21 cellular contexts compared by ENCODE assay signal in the genomic region with DNA sequence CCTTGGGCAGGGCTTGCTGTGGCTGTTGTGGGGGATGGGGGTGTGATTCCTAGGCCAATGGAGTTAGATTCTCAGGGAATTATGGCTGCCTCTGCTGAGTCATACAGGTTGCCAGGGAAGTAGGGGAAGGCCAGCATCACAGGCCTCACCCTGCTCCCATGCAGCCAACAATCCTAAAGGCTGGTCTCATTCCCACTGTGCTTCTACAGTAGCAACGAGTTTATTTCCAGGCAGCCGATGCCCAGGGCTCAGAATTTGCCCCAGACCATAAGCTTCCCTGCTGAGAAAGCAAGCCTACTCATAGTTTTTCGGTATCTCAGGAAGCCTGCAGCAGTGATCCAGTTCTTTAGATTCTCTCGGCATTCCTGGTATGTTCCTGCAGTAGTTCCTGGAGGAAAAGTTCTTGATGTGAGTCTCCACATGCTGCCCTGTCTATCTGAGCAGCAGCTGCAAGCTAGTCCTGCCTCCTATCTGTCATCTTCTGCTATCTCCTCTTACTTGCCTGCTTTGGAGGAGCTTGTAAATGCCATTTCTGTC. TPM values are rescaled to one million over a fixed set of nuclear protein-coding genes. Genes with fewer than 3 reads are reported as not detected.
DNase-seq lines count a peak whose midpoint lies in the region; ATAC-seq and TF ChIP-seq lines count a peak whose summit lies in the region.
"Had no signal": no experiment of that assay in that cellular context is flagged by ENCODE, and none has a peak within 500 bp of the region (broad histone marks: within the 10 kb centered on the region; RNA-seq: fewer than 3 reads in every experiment).

No MANE protein-coding gene starts in this region.

- no peak overlapping the region for H2BK15ac ChIP-seq in mesendoderm (replicated peaks; ENCODE audit: low read depth)

- H3K23ac ChIP-seq in mesendoderm (ENCODE audit: low read length): no peak overlapping the region

- no peak overlapping the region for H3K18ac ChIP-seq in mesendoderm (ENCODE audit: low read length)

- no peak overlapping the region for H4K8ac ChIP-seq in mesendoderm (ENCODE audit: low read depth, low read length)

- H3K4me1 ChIP-seq in PC-3 (ENCODE audit: insufficient read depth, low read length): peaks cover 6% of the 10 kb centered on the region; the same call in 1 of the 2 replicates
- H3K4me1 ChIP-seq in mesendoderm (ENCODE audit: control insufficient read depth, low read depth, low read length): no peaks in the 10 kb centered on the region

- peaks cover 6% of the 10 kb centered on the region; the same call in 1 of the 2 replicates for H3K4me1 Mint-ChIP-seq in WTC11
- H3K4me1 Mint-ChIP-seq: activated naive CD8-positive, alpha-beta T cell treated with anti-CD3 and anti-CD28 coated beads for 36 hours; stimulated activated effector memory CD8-positive, alpha-beta T cell treated with anti-CD3 and anti-CD28 coated beads, Interleukin-12 subunit alpha, Interleukin-12 subunit beta, amount 100 ng/mL, for 72 hours had no signal

- H2AK5ac ChIP-seq in mesendoderm (ENCODE audit: low read length): no peak overlapping the region

- no CpG with 5 or more reads among the region's 4 CpGs for WGBS in mesendoderm (ENCODE audit: extremely low coverage, insufficient coverage, low lambda C conversion rate)

- intact Hi-C loops in PC-3 (cut with micrococcal nuclease): no loop called here

- no peaks in the 10 kb centered on the region for H3F3A ChIP-seq in PC-3 (ENCODE audit: low read length, unreplicated experiment)

- no peak for TF ChIP-seq POLR2A in GM18505 (IDR thresholded peaks at IDR 0.05; ENCODE audit: borderline replicate concordance, extremely low read depth, insufficient read depth, insufficient read length)

- H3K79me1 ChIP-seq in mesendoderm (ENCODE audit: low read length): no peaks in the 10 kb centered on the region

- H3K4me3 ChIP-seq in PC-3 (ENCODE audit: low read length) (no peak overlapping the region), epithelial cell of esophagus (ENCODE audit: low read length) (no peak overlapping the region), mesendoderm (ENCODE audit: low read length) (no peak overlapping the region)
- H3K4me3 ChIP-seq: esophagus squamous epithelium, thyroid gland had no signal

- POLR2A ChIA-PET in PC-3 (lab: Charles Lee; ENCODE audit: unreplicated experiment) (no interaction called here), WTC11 (lab: Charles Lee) (interaction anchor here (0.6 kb wide), 1 partner anchor 272 kb away, joined by 4 read pairs; no protein-coding TSS in a partner anchor)

- no peak overlapping the region for H3K56ac ChIP-seq in mesendoderm (ENCODE audit: low read length)

- H2AFZ ChIP-seq in PC-3 (ENCODE audit: low read length): 0 out of 2 replicates have a peak overlapping the region, but pooled peaks have one; percentile 7

- peaks cover 8% of the 10 kb centered on the region; the same call in 1 of the 2 replicates for H3K36me3 Mint-ChIP-seq in WTC11
- H3K36me3 Mint-ChIP-seq: activated naive CD8-positive, alpha-beta T cell treated with anti-CD3 and anti-CD28 coated beads for 36 hours; stimulated activated effector memory CD8-positive, alpha-beta T cell treated with anti-CD3 and anti-CD28 coated beads, Interleukin-12 subunit alpha, Interleukin-12 subunit beta, amount 100 ng/mL, for 72 hours had no signal

- TF ChIP-seq CTCF in PC-3 (conservative IDR thresholded peaks at IDR 0.05; ENCODE audit: low read depth, low read length): no peak
- no peak for TF ChIP-seq CTCF in epithelial cell of esophagus (IDR thresholded peaks at IDR 0.05; ENCODE audit: insufficient read depth, low read depth, low read length, missing control alignments)
- TF ChIP-seq CTCF in WTC11 (IDR thresholded peaks at IDR 0.05): no peak

- H3K9ac ChIP-seq in PC-3 (ENCODE audit: low read length): no peak overlapping the region
- no peak overlapping the region for H3K9ac ChIP-seq in mesendoderm (ENCODE audit: low read length)

- no peak overlapping the region for H3K4ac ChIP-seq in mesendoderm (ENCODE audit: low read depth, low read length)

- CTCF ChIA-PET in PC-3 (lab: Charles Lee): no interaction called here
- CTCF ChIA-PET in WTC11 (lab: Charles Lee): interaction anchor here (1.1 to 1.7 kb wide), 3 partner anchors 12 to 125 kb away, joined by 3 read pairs; no protein-coding TSS in a partner anchor

- no peak overlapping the region for H3K27ac ChIP-seq in PC-3 (ENCODE audit: low read length)
- H3K27ac ChIP-seq in mesendoderm (ENCODE audit: low read depth, low read length): no peak overlapping the region
- H3K27ac ChIP-seq: C4-2B, esophagus squamous epithelium, neutrophil, thyroid gland had no signal

- BruUV-seq in PC-3 (replicated peaks; lab: Mats Ljungman, UMichigan): no TSS peak

- H3K9me2 ChIP-seq in PC-3 (replicated peaks; ENCODE audit: low read length): no peaks in the 10 kb centered on the region

- H4K5ac ChIP-seq in mesendoderm (ENCODE audit: low read length): no peak overlapping the region

- peaks cover 32% of the 10 kb centered on the region for H3K9me3 Mint-ChIP-seq in WTC11

- ATAC-seq in PC-3: 0 out of 2 replicates have a peak, but pooled peaks have one; percentile 24
- no peak for ATAC-seq in GM21526 (IDR thresholded peaks at IDR 0.05; ENCODE audit: low FRiP score, unreplicated experiment)
- no peak for ATAC-seq in GM18505 (IDR thresholded peaks at IDR 0.05; ENCODE audit: unreplicated experiment)
- ATAC-seq in WTC11: no peak
- ATAC-seq: activated CD8-positive, alpha-beta T cell treated with anti-CD3 and anti-CD28 coated beads, Interleukin-2, amount 10 ng/mL, durations not matched to agents 7 days and 5 days; activated T-cell treated with anti-CD3 and anti-CD28 coated beads, Interleukin-2, amount 50 U/mL, for 72 hours; stimulated activated effector memory CD8-positive, alpha-beta T cell treated with anti-CD3 and anti-CD28 coated beads, Interleukin-12 subunit alpha, Interleukin-12 subunit beta, amount 100 ng/mL, for 72 hours had no signal

- peaks cover 3% of the 10 kb centered on the region; the same call in 1 of the 2 replicates for H3K27me3 Mint-ChIP-seq in WTC11 (ENCODE audit: low read depth)

- no peak overlapping the region for H3K4me3 Mint-ChIP-seq in WTC11
- H3K4me3 Mint-ChIP-seq: activated CD8-positive, alpha-beta T cell treated with anti-CD3 and anti-CD28 coated beads, Interleukin-2, amount 10 ng/mL, durations not matched to agents 7 days and 5 days; activated naive CD8-positive, alpha-beta T cell treated with anti-CD3 and anti-CD28 coated beads for 36 hours; activated T-cell treated with anti-CD3 and anti-CD28 coated beads, Interleukin-2, amount 50 U/mL, for 72 hours; stimulated activated effector memory CD8-positive, alpha-beta T cell treated with anti-CD3 and anti-CD28 coated beads, Interleukin-12 subunit alpha, Interleukin-12 subunit beta, amount 100 ng/mL, for 72 hours had no signal

- no peaks in the 10 kb centered on the region for H3K27me3 ChIP-seq in PC-3 (ENCODE audit: low read length)
- H3K27me3 ChIP-seq in mesendoderm (ENCODE audit: insufficient read depth, low read length, poor library complexity): no peaks in the 10 kb centered on the region
- H3K27me3 ChIP-seq: esophagus squamous epithelium, neutrophil, thyroid gland had no signal

- H2BK120ac ChIP-seq in mesendoderm (ENCODE audit: low read depth, low read length): no peak overlapping the region

- DNase-seq in A172 (ENCODE audit: low spot score) (peak; percentile 37), PC-3 (peak; percentile 29), epithelial cell of esophagus (ENCODE audit: low read depth) (peak; percentile 47), mesendoderm (peak; percentile 92), NCI-H526 (lab: John Stamatoyannopoulos, UW) (no peak), WTC11 (ENCODE audit: low spot score) (no peak)
- DNase-seq: activated CD4-positive, CD25-positive, alpha-beta regulatory T cell; activated CD8-positive, alpha-beta T cell treated with anti-CD3 and anti-CD28 coated beads, Interleukin-2, amount 10 ng/mL, durations not matched to agents 7 days and 5 days; activated naive CD8-positive, alpha-beta T cell treated with anti-CD3 and anti-CD28 coated beads for 36 hours; activated T-cell treated with anti-CD3 and anti-CD28 coated beads, Interleukin-2, amount 50 U/mL, for 72 hours; esophagus squamous epithelium; MV-4-11; NCI-H2029; retina; T-helper 2 cell; thyroid gland had no signal

- H3K36me3 ChIP-seq in PC-3 (ENCODE audit: low read depth, low read length) (no peaks in the 10 kb centered on the region), mesendoderm (ENCODE audit: control insufficient read depth, insufficient read depth, low read length) (no peaks in the 10 kb centered on the region)
- H3K36me3 ChIP-seq: esophagus squamous epithelium, neutrophil, thyroid gland had no signal

- no peaks in the 10 kb centered on the region for H3K9me3 ChIP-seq in PC-3 (ENCODE audit: low read length)
- H3K9me3 ChIP-seq: neutrophil, thyroid gland had no signal

- H3K79me2 ChIP-seq in PC-3 (ENCODE audit: low read length) (no peaks in the 10 kb centered on the region), mesendoderm (ENCODE audit: control insufficient read depth, insufficient read depth, low read length) (no peaks in the 10 kb centered on the region)

- H3K4me2 ChIP-seq in PC-3 (ENCODE audit: low read length) (no peak overlapping the region), mesendoderm (ENCODE audit: low read length) (no peak overlapping the region)

- H4K20me1 ChIP-seq in PC-3 (ENCODE audit: low read length): no peaks in the 10 kb centered on the region

- H3K27ac Mint-ChIP-seq in WTC11: no peak overlapping the region
- H3K27ac Mint-ChIP-seq: activated CD8-positive, alpha-beta T cell treated with anti-CD3 and anti-CD28 coated beads, Interleukin-2, amount 10 ng/mL, durations not matched to agents 7 days and 5 days; activated naive CD8-positive, alpha-beta T cell treated with anti-CD3 and anti-CD28 coated beads for 36 hours; activated T-cell treated with anti-CD3 and anti-CD28 coated beads, Interleukin-2, amount 50 U/mL, for 72 hours; stimulated activated effector memory CD8-positive, alpha-beta T cell treated with anti-CD3 and anti-CD28 coated beads, Interleukin-12 subunit alpha, Interleukin-12 subunit beta, amount 100 ng/mL, for 72 hours had no signal

- H2BK5ac ChIP-seq in mesendoderm (ENCODE audit: low read length): no peak overlapping the region

TF ChIP-seq in WTC11, 78 proteins besides CTCF, POLR2A, EP300 and RAD21 (continues in another document):
- TF ChIP-seq, protein P1, sequence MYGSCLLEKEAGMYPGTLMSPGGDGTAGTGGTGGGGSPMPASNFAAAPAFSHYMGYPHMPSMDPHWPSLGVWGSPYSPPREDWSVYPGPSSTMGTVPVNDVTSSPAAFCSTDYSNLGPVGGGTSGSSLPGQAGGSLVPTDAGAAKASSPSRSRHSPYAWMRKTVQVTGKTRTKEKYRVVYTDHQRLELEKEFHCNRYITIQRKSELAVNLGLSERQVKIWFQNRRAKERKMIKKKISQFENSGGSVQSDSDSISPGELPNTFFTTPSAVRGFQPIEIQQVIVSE (CRISPR knock-in tag; IDR thresholded peaks at IDR 0.05; ENCODE audit: borderline replicate concordance): no peak

RNA-seq across cellular contexts. Expression of a gene that starts 59.3 kb away (rescaled TPM):
- total RNA-seq in A172 (2014; rRNA removed; shearing (Covaris generic)): 5.3 and 10.7 TPM in 2 replicates
- total RNA-seq in PC-3 (2014; rRNA removed) (3.3 and 3.9 TPM in 2 replicates), WTC11 (2021) (13.2 to 18.0 TPM (median 17.4 TPM) in 3 replicates)
- 9.2 TPM for polyA plus RNA-seq in mesendoderm (2013, experiment 1 of 2)
- 9.9 TPM for polyA plus RNA-seq in mesendoderm (2013, experiment 2 of 2)
- total RNA-seq: activated naive CD8-positive, alpha-beta T cell treated with anti-CD3 and anti-CD28 coated beads for 36 hours had no signal

Comparison
In these comparisons a context has a peak if more than half of its experiments do, and no peak if none do; other contexts are left out.
1. DNase-seq: peak in A172 (single experiment), PC-3 (single experiment), epithelial cell of esophagus (single experiment) and mesendoderm (single experiment); none in NCI-H526 (0 of 2) and WTC11 (single experiment).